In genomic region chr19:1173160-1173844, GRCh38 we compare ENCODE assay signal across 8 cellular contexts. TPM values are rescaled to one million over a fixed set of nuclear protein-coding genes. Genes with fewer than 3 reads are reported as not detected.
A peak's percentile ranks its signal among the peaks of the same experiment; 100 is the strongest.
DNase-seq lines count a peak whose midpoint lies in the region; ATAC-seq and TF ChIP-seq lines count a peak whose summit lies in the region.

No MANE protein-coding gene starts in this region.

- DNase-seq in Panc1 (ENCODE audit: low read depth, low spot score) (no peak), coronary artery (ENCODE audit: low spot score) (peak; percentile 82), uterus (peak; percentile 39 to 42), iPS-NIHi7 (ENCODE audit: extremely low spot score) (no peak), HuH-7.5 (ENCODE audit: low spot score) (no peak)

- peak overlapping the region; percentile 94 for H3K27ac ChIP-seq in Panc1 (ENCODE audit: low read length)
- peak overlapping the region; percentile 92 to 97 for H3K27ac ChIP-seq in coronary artery
- H3K27ac ChIP-seq in mesodermal cell (ENCODE audit: low read depth, low read length, severe bottlenecking), result peak overlapping the region; percentile 2
- peak overlapping the region; percentile 93 to 94 for H3K27ac ChIP-seq in uterus

- peak overlapping the region; percentile 97 for H3K4me3 ChIP-seq in GM08714 (ENCODE audit: low read length)
- peak overlapping the region; percentile 66 to 73 for H3K4me3 ChIP-seq in Panc1 (ENCODE audit: low read depth in 2 of 2, low read length in 2 of 2)
- H3K4me3 ChIP-seq in coronary artery, result peak overlapping the region; percentile 86
- peak overlapping the region; percentile 82 for H3K4me3 ChIP-seq in mesodermal cell (ENCODE audit: extremely low read depth, insufficient read depth, low read length, poor library complexity, severe bottlenecking)
- H3K4me3 ChIP-seq in uterus, result peak overlapping the region; percentile 81 to 83

- no peak for TF ChIP-seq POLR2A in uterus (IDR thresholded peaks at IDR 0.05)

- H3K36me3 ChIP-seq in Panc1 (ENCODE audit: control insufficient read depth, insufficient read depth, low read length) (peaks cover 3% of the 10 kb centered on the region; the same call in 1 of the 2 replicates), mesodermal cell (ENCODE audit: control insufficient read depth, insufficient read depth, low read length) (peaks cover 4% of the 10 kb centered on the region), uterus (no peaks in the 10 kb centered on the region)

- intact Hi-C loops in Panc1 (cut with micrococcal nuclease; ENCODE audit: unreplicated experiment) (no loop called here), uterus (cut with DNase I; ENCODE audit: low total_unique reads) (no loop called here)

- ATAC-seq in Panc1, result peak; percentile 1; the same call in 1 of the 2 replicates
- no peak for ATAC-seq in HG02884 (IDR thresholded peaks at IDR 0.05; ENCODE audit: unreplicated experiment)

- 2% methylated on average over 29 to 33 of the region's 47 CpGs for WGBS in mesodermal cell (ENCODE audit: insufficient coverage in 2 of 2), 2 experiments

- CTCF ChIA-PET in Panc1 (lab: Charles Lee), result no interaction called here

- in situ Hi-C loops in Panc1 (cut with HindIII; ENCODE audit: low pct_unique_long_range_greater_than_20kb, low sequenced_read_pairs), result no loop called here

- POLR2A ChIA-PET in Panc1 (lab: Charles Lee), result no interaction called here

- H3K4me1 ChIP-seq in Panc1 (ENCODE audit: control insufficient read depth, insufficient read depth, low read length) (peaks cover 42% of the 10 kb centered on the region), mesodermal cell (ENCODE audit: control insufficient read depth, insufficient read depth, low read length, poor library complexity, severe bottlenecking) (peaks cover 39% of the 10 kb centered on the region), uterus (peaks cover 0 to 12% of the 10 kb centered on the region in 2 donors)

- H3K9me3 ChIP-seq in Panc1 (ENCODE audit: control insufficient read depth, insufficient read depth, low read depth, low read length) (no peaks in the 10 kb centered on the region), mesodermal cell (ENCODE audit: control insufficient read depth, low read length) (no peaks in the 10 kb centered on the region), uterus (no peaks in the 10 kb centered on the region)

- H3K27me3 ChIP-seq in Panc1 (ENCODE audit: control insufficient read depth, insufficient read depth, low read length), result no peaks in the 10 kb centered on the region
- no peaks in the 10 kb centered on the region for H3K27me3 ChIP-seq in uterus

- TF ChIP-seq CTCF in Panc1 (IDR thresholded peaks at IDR 0.05) (no peak), coronary artery (IDR thresholded peaks at IDR 0.05) (no peak), uterus (IDR thresholded peaks at IDR 0.05) (no peak)

- no TSS peak for BruUV-seq in Panc1 (replicated peaks; lab: Mats Ljungman, UMichigan)

RNA-seq across cellular contexts. Expression of gene SBNO2, which starts 0.8 kb away (rescaled TPM):
- total RNA-seq in Panc1 (2021; ENCODE audit: unreplicated experiment), result 101 TPM
- 92.5 TPM for polyA plus RNA-seq in Panc1 (2012; ENCODE audit: insufficient read length)
- 23.2 TPM for polyA plus RNA-seq in mesodermal cell (2013, experiment 1 of 2)
- 21.3 TPM for polyA plus RNA-seq in mesodermal cell (2013, experiment 2 of 2)
- 100 to 1,000 TPM in 1 of 4 donors, 10 to 100 TPM in 1, 1 to 10 TPM in 2; 4.4 to 107 (median 10.7) TPM for total RNA-seq in uterus

RNA-seq across cellular contexts. Expression of gene STK11, which starts 32.3 kb away (rescaled TPM):
- total RNA-seq in Panc1 (2021; ENCODE audit: unreplicated experiment), result 116 TPM
- polyA plus RNA-seq in Panc1 (2012; ENCODE audit: insufficient read length), result 141 TPM
- 51.9 TPM for polyA plus RNA-seq in mesodermal cell (2013, experiment 1 of 2)
- polyA plus RNA-seq in mesodermal cell (2013, experiment 2 of 2), result 51.1 TPM
- total RNA-seq in uterus, result 10 to 100 TPM; 17.4 to 62.8 (median 43.3) TPM

Comparison
In these comparisons a context has a peak if more than half of its experiments do, and no peak if none do; other contexts are left out.
1. DNase-seq: peak in coronary artery (single experiment) and uterus (2 of 2); none in Panc1 (single experiment), iPS-NIHi7 (single experiment) and HuH-7.5 (single experiment).
2. H3K27ac ChIP-seq: peak in every context shown above with its lines; median percentile 94 in coronary artery; 94 in Panc1; 94 in uterus; 2 in mesodermal cell.
3. Peak in every context shown above with its lines, with median percentiles within 50 percentile points of each other: H3K4me3 ChIP-seq.